In genomic region chr2:24360050-24360962, GRCh38 we compare ENCODE assay signal across 8 cellular contexts. TPM values are rescaled to one million over a fixed set of nuclear protein-coding genes. Genes with fewer than 3 reads are reported as not detected.
DNase-seq lines count a peak whose midpoint lies in the region; ATAC-seq and TF ChIP-seq lines count a peak whose summit lies in the region.

ITSN2 (minus strand) TSS chr2:24360536; CDS start chr2:24328082, 32,454 bp downstream.

- no peaks in the 10 kb centered on the region for H3K36me3 ChIP-seq in body of pancreas (replicated peaks in 1 of 2; ENCODE audit: insufficient read depth in 1 of 2, low read depth in 2 of 2)

- H3K27ac ChIP-seq in body of pancreas: peak within 1 kb of the TSS; percentile 89 to 100 (median 99)

- ATAC-seq in HG02870 (IDR thresholded peaks at IDR 0.05; ENCODE audit: unreplicated experiment) (peak; percentile 70), body of pancreas (peak; percentile 87)

- H3K4me3 ChIP-seq in body of pancreas (peak within 1 kb of the TSS; percentile 87 to 92), iPS-11a (ENCODE audit: low read depth, low read length) (peak within 1 kb of the TSS; percentile 69), skeletal muscle cell (ENCODE audit: low read depth, low read length) (peak within 1 kb of the TSS; percentile 85)

- intact Hi-C loops in body of pancreas (cut with DNase I): no loop called here

- peak; percentile 81 to 92 (median 89) for TF ChIP-seq POLR2A in body of pancreas (IDR thresholded peaks at IDR 0.05)

- H3K4me1 ChIP-seq in body of pancreas: peaks cover 35% of the 10 kb centered on the region

- 1% methylated on average over 86 of the region's 96 CpGs; no CpG with 5 or more reads in 1 of the 2 donors for WGBS in body of pancreas, 2 donors

- TF ChIP-seq CTCF in body of pancreas (IDR thresholded peaks at IDR 0.05): peak in 1 of 7 experiments; percentile 3

- DNase-seq in NCI-H1694 treated with DMSO at 0.1 percent for 48 hours (lab: John Stamatoyannopoulos, UW) (peak; percentile 34), NCI-H1694 (lab: John Stamatoyannopoulos, UW) (no peak), NCI-H1930 (lab: John Stamatoyannopoulos, UW) (peak; percentile 42 to 51), UCSD-AML1 (lab: John Stamatoyannopoulos, UW; ENCODE audit: unreplicated experiment) (peak; percentile 87), body of pancreas (peak; percentile 82 to 85 (median 83)), skeletal muscle cell (ENCODE audit: low read depth) (no peak)

- no peaks in the 10 kb centered on the region for H3K27me3 ChIP-seq in body of pancreas

- H3K9me3 ChIP-seq in body of pancreas: no peaks in the 10 kb centered on the region

RNA-seq across cellular contexts. Expression of gene ITSN2, which starts in this region (rescaled TPM):
- 10 to 100 TPM; 32.9 to 61.0 TPM for total RNA-seq in body of pancreas

Comparison
In these comparisons a context has a peak if more than half of its experiments do, and no peak if none do; other contexts are left out.
1. DNase-seq: peak in NCI-H1694 treated with DMSO at 0.1 percent for 48 hours (single experiment), NCI-H1930 (2 of 2), UCSD-AML1 (single experiment) and body of pancreas (4 of 4); none in NCI-H1694 (single experiment) and skeletal muscle cell (single experiment).
2. Peak in every context shown above with its lines, with median percentiles within 50 percentile points of each other: H3K4me3 ChIP-seq.